30 cellular contexts compared by ENCODE assay signal in the genomic region with DNA sequence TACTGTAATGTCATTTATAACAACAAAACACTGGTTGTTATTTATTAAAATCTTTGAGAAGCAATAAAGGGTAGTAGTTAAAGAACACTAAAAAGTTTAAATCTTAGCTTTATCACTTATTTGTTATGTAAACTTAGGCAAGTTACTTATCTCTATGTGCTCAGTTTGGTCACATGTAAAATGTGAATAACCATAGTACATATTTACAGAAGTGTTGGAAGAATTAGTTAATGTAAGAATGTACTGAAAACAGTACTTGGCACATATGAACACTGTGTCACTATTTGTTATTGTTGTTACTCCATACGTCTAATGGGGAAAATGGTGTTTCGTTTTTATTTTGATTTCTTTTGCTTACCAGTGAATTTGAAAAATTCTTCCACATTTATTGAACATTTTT.
"Had no signal": no experiment of that assay in that cellular context is flagged by ENCODE, and none has a peak within 500 bp of the region (broad histone marks: within the 10 kb centered on the region; RNA-seq: fewer than 3 reads in every experiment).

No MANE protein-coding gene starts in this region.

- H3K4me3 ChIP-seq: adrenal gland, ascending aorta, breast epithelium, cardiac muscle cell, colonic mucosa, esophagus squamous epithelium had no signal

- H3K36me3 ChIP-seq: breast epithelium, colonic mucosa, WERI-Rb-1 had no signal

- H3K4me1 ChIP-seq: breast epithelium, colonic mucosa had no signal

- DNase-seq: activated B cell treated with CpG ODN at 0.5 μM for 24 hours; activated CD4-positive, alpha-beta memory T cell treated with anti-CD3 and anti-CD28 coated beads for 36 hours; activated CD4-positive, alpha-beta T cell treated with anti-CD3 and anti-CD28 coated beads, Interleukin-2, amount 10 ng/mL, durations not matched to agents 24 days and 14 days; activated CD8-positive, alpha-beta memory T cell treated with anti-CD3 and anti-CD28 coated beads, Interleukin-2, amount 10 ng/mL, durations not matched to agents 7 days and 5 days; activated CD8-positive, alpha-beta memory T cell treated with anti-CD3 and anti-CD28 coated beads, Interleukin-2, amount 50 U/mL, for 4 hours; activated CD8-positive, alpha-beta T cell treated with anti-CD3 and anti-CD28 coated beads, Interleukin-2, amount 10 ng/mL, durations not matched to agents 7 days and 5 days; activated effector memory CD4-positive, alpha-beta T cell treated with anti-CD3 and anti-CD28 coated beads, Interleukin-2, amount 50 U/mL, for 16 hours; activated naive CD4-positive, alpha-beta T cell treated with anti-CD3 and anti-CD28 coated beads for 36 hours; activated naive CD8-positive, alpha-beta T cell treated with anti-CD3 and anti-CD28 coated beads for 36 hours; activated naive CD8-positive, alpha-beta T cell treated with anti-CD3 and anti-CD28 coated beads, Interleukin-2, amount 50 U/mL, for 24 hours; activated T-cell treated with anti-CD3 and anti-CD28 coated beads, Interleukin-2, amount 50 U/mL, for 1 hour; activated T-cell treated with anti-CD3 and anti-CD28 coated beads, Interleukin-2, amount 50 U/mL, for 48 hours; adrenal gland; central memory CD4-positive, alpha-beta T cell; cerebellar nuclear complex; colonic mucosa; effector CD8-positive, alpha-beta T cell; esophagus squamous epithelium; foreskin melanocyte; head of caudate nucleus; T-helper 1 cell; T-helper 17 cell; T1000; WERI-Rb-1 had no signal

- ATAC-seq: activated CD4-positive, CD25-positive, alpha-beta regulatory T cell treated with anti-CD3 and anti-CD28 coated beads, Interleukin-2, amount 50 U/mL, for 24 hours; activated CD8-positive, alpha-beta memory T cell treated with anti-CD3 and anti-CD28 coated beads, Interleukin-2, amount 10 ng/mL, durations not matched to agents 7 days and 5 days; activated CD8-positive, alpha-beta T cell treated with anti-CD3 and anti-CD28 coated beads, Interleukin-2, amount 10 ng/mL, durations not matched to agents 7 days and 5 days; activated naive CD8-positive, alpha-beta T cell treated with anti-CD3 and anti-CD28 coated beads, Interleukin-2, amount 50 U/mL, for 24 hours; T-helper 17 cell had no signal

- FAIRE-seq: endothelial cell of umbilical vein had no signal

- H3K27me3 ChIP-seq: adrenal gland, ascending aorta, breast epithelium, cardiac muscle cell, colonic mucosa, esophagus squamous epithelium had no signal

- H3K9me3 ChIP-seq: adrenal gland, ascending aorta, breast epithelium, colonic mucosa, esophagus squamous epithelium had no signal

- H3K27ac ChIP-seq: ascending aorta, breast epithelium, cardiac muscle cell, colonic mucosa, epithelial cell of prostate, WERI-Rb-1 had no signal
